20 cellular contexts compared by ENCODE assay signal in the genomic region with DNA sequence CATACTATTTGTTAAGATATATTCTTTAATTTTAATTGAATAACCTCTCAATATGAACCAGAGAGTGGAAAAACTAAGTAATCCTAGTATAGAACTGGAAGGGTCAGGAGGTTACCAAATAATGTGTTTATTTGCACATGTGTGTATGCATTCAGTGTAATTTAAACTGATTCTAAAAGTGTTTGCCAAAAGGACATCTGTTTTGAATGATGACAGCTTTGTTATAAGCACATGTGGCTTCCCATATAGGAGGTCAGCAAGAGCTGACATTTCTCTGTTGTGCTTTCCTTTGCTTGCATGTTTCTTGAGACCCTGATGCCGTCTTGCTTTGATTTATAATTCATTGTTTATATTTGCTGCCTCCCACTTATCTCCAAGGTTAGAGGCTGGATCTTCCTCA.
DNase-seq lines count a peak whose midpoint lies in the region; TF ChIP-seq lines count a peak whose summit lies in the region.
"Had no signal": no experiment of that assay in that cellular context is flagged by ENCODE, and none has a peak within 500 bp of the region (broad histone marks: within the 10 kb centered on the region; RNA-seq: fewer than 3 reads in every experiment).

No MANE protein-coding gene starts in this region.

- no peaks in the 10 kb centered on the region for H3K9me2 ChIP-seq in SK-N-SH

- no peak for TF ChIP-seq RAD21 in SK-N-SH (IDR thresholded peaks at IDR 0.05; ENCODE audit: low read length)

- H2AFZ ChIP-seq in SK-N-SH (ENCODE audit: low read depth), result no peak overlapping the region
- H2AFZ ChIP-seq in osteoblast (ENCODE audit: low read length), result no peak overlapping the region
- H2AFZ ChIP-seq: PC-9 had no signal

- H4K20me1 ChIP-seq in SK-N-SH (ENCODE audit: insufficient read depth) (no peaks in the 10 kb centered on the region), osteoblast (ENCODE audit: insufficient read depth, low read length) (no peaks in the 10 kb centered on the region)
- H4K20me1 ChIP-seq: BLaER1 treated with 17β-estradiol and CSF1 and Interleukin-3, amounts not matched to agents 10 nM and 100 nM had no signal

- no peak; a peak in 1 of 4 replicates for TF ChIP-seq EP300 in SK-N-SH (IDR thresholded peaks at IDR 0.05; ENCODE audit: borderline replicate concordance in 1 of 2, low read depth in 1 of 2, low read length in 1 of 2)
- TF ChIP-seq EP300 in tibial nerve (IDR thresholded peaks at IDR 0.05), result no peak

- no peaks in the 10 kb centered on the region for H3F3A ChIP-seq in SK-N-SH (replicated peaks; ENCODE audit: insufficient read depth)

- WGBS in SK-N-SH (ENCODE audit: low lambda C conversion rate), result 11% methylated on average over 1 of the region's 1 CpG
- WGBS in tibial nerve, 2 donors, result 22 to 27% methylated on average over 1 of the region's 1 CpG

- no peak overlapping the region for H3K4me2 ChIP-seq in SK-N-SH
- H3K4me2 ChIP-seq in osteoblast (ENCODE audit: insufficient read depth, low read length), result no peak overlapping the region
- H3K4me2 ChIP-seq: PC-9 had no signal

- H3K4me3 ChIP-seq in SK-N-SH (ENCODE audit: low read depth in 2 of 2, low read length in 1 of 2) (no peak overlapping the region), fibroblast of mammary gland (ENCODE audit: control insufficient read depth, low read depth, low read length) (no peak overlapping the region), osteoblast (ENCODE audit: insufficient read depth, low read length) (no peak overlapping the region), A673 (ENCODE audit: low read depth, low read length, poor library complexity, severe bottlenecking) (no peak overlapping the region), tibial nerve (no peak overlapping the region)
- H3K4me3 ChIP-seq: BLaER1 treated with 17β-estradiol and CSF1 and Interleukin-3, amounts not matched to agents 10 nM and 100 nM; PC-9 had no signal

- no peak overlapping the region for H3K9ac ChIP-seq in SK-N-SH
- H3K9ac ChIP-seq: BLaER1 treated with 17β-estradiol and CSF1 and Interleukin-3, amounts not matched to agents 10 nM and 100 nM had no signal

- H3K36me3 ChIP-seq in SK-N-SH (replicated peaks in 1 of 2; ENCODE audit: control insufficient read depth in 1 of 2, insufficient read depth in 2 of 2, low read length in 1 of 2) (no peaks in the 10 kb centered on the region), osteoblast (ENCODE audit: insufficient read depth, low read length) (no peaks in the 10 kb centered on the region), A673 (ENCODE audit: insufficient read depth, low read length, poor library complexity, severe bottlenecking) (no peaks in the 10 kb centered on the region), tibial nerve (no peaks in the 10 kb centered on the region)
- H3K36me3 ChIP-seq: BLaER1 treated with 17β-estradiol and CSF1 and Interleukin-3, amounts not matched to agents 10 nM and 100 nM had no signal

- BruUV-seq in A673 (replicated peaks; lab: Mats Ljungman, UMichigan), result no TSS peak

- peaks cover 0 to 2% of the 10 kb centered on the region in 2 experiments; a peak in 1 of 4 replicates for H3K4me1 ChIP-seq in SK-N-SH (ENCODE audit: control insufficient read depth in 1 of 2, insufficient read depth in 2 of 2, low read depth in 1 of 2, low read length in 1 of 2)
- no peaks in the 10 kb centered on the region for H3K4me1 ChIP-seq in osteoblast (ENCODE audit: insufficient read depth, low read length)
- no peaks in the 10 kb centered on the region for H3K4me1 ChIP-seq in A673 (ENCODE audit: insufficient read depth, low read length, poor library complexity, severe bottlenecking)
- H3K4me1 ChIP-seq in tibial nerve, result no peaks in the 10 kb centered on the region

- no peak for TF ChIP-seq CTCF in SK-N-SH (IDR thresholded peaks at IDR 0.05)
- no peak for TF ChIP-seq CTCF in fibroblast of mammary gland (conservative IDR thresholded peaks at IDR 0.05; ENCODE audit: control insufficient read depth, insufficient read depth, low read depth, low read length)
- no peak for TF ChIP-seq CTCF in osteoblast (IDR thresholded peaks at IDR 0.05; ENCODE audit: extremely low read depth, low read depth, low read length)
- TF ChIP-seq CTCF in A673 (conservative IDR thresholded peaks at IDR 0.05; ENCODE audit: low read depth, low read length), result no peak
- no peak for TF ChIP-seq CTCF in tibial nerve (IDR thresholded peaks at IDR 0.05)

- intact Hi-C loops in A673 (cut with micrococcal nuclease; ENCODE audit: unreplicated experiment), result no loop called here

- H3K27ac ChIP-seq in SK-N-SH (ENCODE audit: low read depth in 2 of 2, low read length in 1 of 2) (no peak overlapping the region), osteoblast (ENCODE audit: low read depth, low read length) (no peak overlapping the region), A673 (ENCODE audit: low read depth, low read length, poor library complexity, severe bottlenecking) (no peak overlapping the region), tibial nerve (no peak overlapping the region)
- H3K27ac ChIP-seq: BLaER1 treated with 17β-estradiol and CSF1 and Interleukin-3, amounts not matched to agents 10 nM and 100 nM; PC-9 had no signal

- DNase-seq in NCI-H2227 (lab: John Stamatoyannopoulos, UW; ENCODE audit: unreplicated experiment) (peak; percentile 55), NCI-H748 (lab: John Stamatoyannopoulos, UW; ENCODE audit: unreplicated experiment) (peak; percentile 86), SK-N-SH (peak; percentile 19), fibroblast of mammary gland (ENCODE audit: low read depth) (peak; percentile 43), osteoblast (ENCODE audit: insufficient read length, low spot score, missing footprints) (no peak), A673 (ENCODE audit: low spot score) (no peak), tibial nerve (ENCODE audit: low spot score in 2 of 2) (no peak)
- DNase-seq: AML-193; CD4-positive, alpha-beta T cell; COR-L47; DND-41; Karpas-422; NCI-H1092; NCI-H1417 treated with DMSO at 0.1 percent for 48 hours; NCI-H187; NCI-H2081 treated with DMSO at 0.1 percent for 48 hours; NCI-H526 treated with DMSO at 0.1 percent for 48 hours; PC-9; Right ventricle myocardium superior had no signal

- H3K79me2 ChIP-seq in SK-N-SH (ENCODE audit: insufficient read depth) (no peaks in the 10 kb centered on the region), osteoblast (ENCODE audit: insufficient read depth, low read length) (no peaks in the 10 kb centered on the region)

- POLR2A ChIA-PET in SK-N-SH (lab: Yijun Ruan, JAX) (no interaction called here), A673 (lab: Charles Lee; ENCODE audit: low non-redundant PET) (no interaction called here)

- CTCF ChIA-PET in SK-N-SH (lab: Yijun Ruan, JAX), result no interaction called here
- CTCF ChIA-PET in A673 (lab: Charles Lee), result interaction anchor here (0.6 kb wide), 1 partner anchor 501 kb away, joined by 7 read pairs; no protein-coding TSS in a partner anchor

- H3K9me3 ChIP-seq in SK-N-SH, result no peaks in the 10 kb centered on the region
- no peaks in the 10 kb centered on the region for H3K9me3 ChIP-seq in osteoblast (ENCODE audit: low read depth, low read length)
- peaks cover 4% of the 10 kb centered on the region for H3K9me3 ChIP-seq in A673 (ENCODE audit: low read depth, low read length, poor library complexity, severe bottlenecking)
- no peaks in the 10 kb centered on the region for H3K9me3 ChIP-seq in tibial nerve
- H3K9me3 ChIP-seq: BLaER1 treated with 17β-estradiol and CSF1 and Interleukin-3, amounts not matched to agents 10 nM and 100 nM had no signal

- TF ChIP-seq POLR2A in tibial nerve (IDR thresholded peaks at IDR 0.05), result no peak

- H3K27me3 ChIP-seq in SK-N-SH (ENCODE audit: insufficient read depth) (no peaks in the 10 kb centered on the region), osteoblast (ENCODE audit: insufficient read depth, low read length) (no peaks in the 10 kb centered on the region), A673 (replicated peaks; ENCODE audit: insufficient read depth, low read depth, low read length, poor library complexity) (no peaks in the 10 kb centered on the region), tibial nerve (no peaks in the 10 kb centered on the region)
- H3K27me3 ChIP-seq: BLaER1 treated with 17β-estradiol and CSF1 and Interleukin-3, amounts not matched to agents 10 nM and 100 nM had no signal

TF ChIP-seq in SK-N-SH, 30 proteins besides CTCF, POLR2A, EP300 and RAD21 (continues in another document):
- TF ChIP-seq SMC3 (IDR thresholded peaks at IDR 0.05; ENCODE audit: low read depth, low read length), result no peak
- TF ChIP-seq USF2 (IDR thresholded peaks at IDR 0.05; ENCODE audit: borderline replicate concordance, low read depth, low read length), result no peak
- TF ChIP-seq TCF12 (IDR thresholded peaks at IDR 0.05), result no peak
- TF ChIP-seq MAX (IDR thresholded peaks at IDR 0.05; ENCODE audit: low read depth), result no peak
- no peak for TF ChIP-seq FOSL2 (IDR thresholded peaks at IDR 0.05; ENCODE audit: borderline replicate concordance, low read depth)
- TF ChIP-seq, protein P1, sequence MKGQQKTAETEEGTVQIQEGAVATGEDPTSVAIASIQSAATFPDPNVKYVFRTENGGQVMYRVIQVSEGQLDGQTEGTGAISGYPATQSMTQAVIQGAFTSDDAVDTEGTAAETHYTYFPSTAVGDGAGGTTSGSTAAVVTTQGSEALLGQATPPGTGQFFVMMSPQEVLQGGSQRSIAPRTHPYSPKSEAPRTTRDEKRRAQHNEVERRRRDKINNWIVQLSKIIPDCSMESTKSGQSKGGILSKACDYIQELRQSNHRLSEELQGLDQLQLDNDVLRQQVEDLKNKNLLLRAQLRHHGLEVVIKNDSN (IDR thresholded peaks at IDR 0.05; ENCODE audit: borderline replicate concordance, low read depth), result no peak

Comparison
In these comparisons a context has a peak if more than half of its experiments do, and no peak if none do; other contexts are left out.
1. DNase-seq: peak in NCI-H2227 (single experiment), NCI-H748 (single experiment), SK-N-SH (single experiment) and fibroblast of mammary gland (single experiment); none in osteoblast (single experiment), A673 (single experiment) and tibial nerve (0 of 2).